ENCODE assay signal across 14 cellular contexts in genomic region chr21:36835383-36835795, GRCh38.
DNase-seq lines count a peak whose midpoint lies in the region; ATAC-seq, FAIRE-seq and TF ChIP-seq lines count a peak whose summit lies in the region.
"Had no signal": no experiment of that assay in that cellular context is flagged by ENCODE, and none has a peak within 500 bp of the region (broad histone marks: within the 10 kb centered on the region; RNA-seq: fewer than 3 reads in every experiment).

No MANE protein-coding gene starts in this region.

- H3K36me3 Mint-ChIP-seq in GM23338 (ENCODE audit: low read depth) = no peaks in the 10 kb centered on the region; the same call in 2 of the 3 replicates
- H3K36me3 Mint-ChIP-seq in stimulated activated effector memory CD8-positive, alpha-beta T cell treated with anti-CD3 and anti-CD28 coated beads, Interleukin-12 subunit alpha, Interleukin-12 subunit beta, amount 100 ng/mL, for 72 hours = no peaks in the 10 kb centered on the region

- H3K27me3 Mint-ChIP-seq in GM23338 (ENCODE audit: insufficient read depth, low read depth, poor library complexity) = peaks cover 5% of the 10 kb centered on the region
- H3K27me3 Mint-ChIP-seq: CD8-positive, alpha-beta memory T cell had no signal

- no peaks in the 10 kb centered on the region for H3K9me3 ChIP-seq in prostate gland
- H3K9me3 ChIP-seq: stomach had no signal

- 0 out of 2 replicates have a peak, but pooled peaks cover 4% of the 10 kb centered on the region for H4K20me1 ChIP-seq in GM23338 (replicated peaks; ENCODE audit: insufficient read depth)

- H3K4me3 ChIP-seq in GM23338 (no peak overlapping the region), prostate gland (no peak overlapping the region)
- H3K4me3 ChIP-seq: lung, smooth muscle cell, stomach had no signal

- intact Hi-C loops in prostate gland (cut with DNase I) = no loop called here

- WGBS in prostate gland = 0% methylated on average over 1 of the region's 1 CpG

- no peaks in the 10 kb centered on the region; the same call in 2 of the 3 replicates for H3K4me1 Mint-ChIP-seq in GM23338
- no peaks in the 10 kb centered on the region for H3K4me1 Mint-ChIP-seq in stimulated activated effector memory CD8-positive, alpha-beta T cell treated with anti-CD3 and anti-CD28 coated beads, Interleukin-12 subunit alpha, Interleukin-12 subunit beta, amount 100 ng/mL, for 72 hours

- no peak overlapping the region for H3K27ac Mint-ChIP-seq in GM23338
- H3K27ac Mint-ChIP-seq in stimulated activated effector memory CD8-positive, alpha-beta T cell treated with anti-CD3 and anti-CD28 coated beads, Interleukin-12 subunit alpha, Interleukin-12 subunit beta, amount 100 ng/mL, for 72 hours = no peak overlapping the region

- no peaks in the 10 kb centered on the region for H3K9me3 Mint-ChIP-seq in GM23338
- H3K9me3 Mint-ChIP-seq in stimulated activated effector memory CD8-positive, alpha-beta T cell treated with anti-CD3 and anti-CD28 coated beads, Interleukin-12 subunit alpha, Interleukin-12 subunit beta, amount 100 ng/mL, for 72 hours = no peaks in the 10 kb centered on the region
- H3K9me3 Mint-ChIP-seq: CD8-positive, alpha-beta memory T cell had no signal

- no peaks in the 10 kb centered on the region for H3K79me2 ChIP-seq in GM23338 (replicated peaks; ENCODE audit: insufficient read depth)

- H3K27me3 ChIP-seq in GM23338 (ENCODE audit: insufficient read depth) (no peaks in the 10 kb centered on the region), prostate gland (replicated peaks; ENCODE audit: insufficient read depth) (no peaks in the 10 kb centered on the region)
- H3K27me3 ChIP-seq: stomach had no signal

- H3K4me3 Mint-ChIP-seq in GM23338 = no peak overlapping the region
- H3K4me3 Mint-ChIP-seq in stimulated activated effector memory CD8-positive, alpha-beta T cell treated with anti-CD3 and anti-CD28 coated beads, Interleukin-12 subunit alpha, Interleukin-12 subunit beta, amount 100 ng/mL, for 72 hours = no peak overlapping the region
- H3K4me3 Mint-ChIP-seq: CD8-positive, alpha-beta memory T cell had no signal

- H3K4me2 ChIP-seq in GM23338 = no peak overlapping the region
- H3K4me2 ChIP-seq: smooth muscle cell had no signal

- no peak overlapping the region for H2AFZ ChIP-seq in GM23338

- TF ChIP-seq CTCF in GM23338 (conservative IDR thresholded peaks at IDR 0.05; ENCODE audit: low read depth in 2 of 2) (no peak), prostate gland (IDR thresholded peaks at IDR 0.05) (no peak)

- DNase-seq in GM23338 (ENCODE audit: low spot score) (no peak), NCI-H1694 treated with DMSO at 0.1 percent for 48 hours (lab: John Stamatoyannopoulos, UW) (peak; percentile 34), cerebellum (ENCODE audit: low spot score) (peak; percentile 38), prostate gland (ENCODE audit: low spot score) (peak; percentile 75), GM12892 (ENCODE audit: insufficient read length) (no peak)
- no peak for DNase-seq in stimulated activated effector memory CD8-positive, alpha-beta T cell treated with anti-CD3 and anti-CD28 coated beads, Interleukin-12 subunit alpha, Interleukin-12 subunit beta, amount 100 ng/mL, for 72 hours (ENCODE audit: low spot score in 2 of 2)
- DNase-seq: activated naive CD4-positive, alpha-beta T cell treated with Interleukin-2 at 50 U/mL for 16 hours; CD8-positive, alpha-beta memory T cell; hypothalamus; NCI-H82; stomach had no signal

- no peak overlapping the region for H3K27ac ChIP-seq in GM23338 (ENCODE audit: low read depth)
- H3K27ac ChIP-seq in prostate gland = peak overlapping the region; percentile 23 to 30
- H3K27ac ChIP-seq: stomach had no signal

- no peaks in the 10 kb centered on the region for H3K9me2 ChIP-seq in GM23338 (ENCODE audit: insufficient read depth)

- H3K4me1 ChIP-seq in GM23338 (ENCODE audit: insufficient read depth) = no peaks in the 10 kb centered on the region
- no peaks in the 10 kb centered on the region for H3K4me1 ChIP-seq in prostate gland (replicated peaks)

- no peak for TF ChIP-seq POLR2A in prostate gland (IDR thresholded peaks at IDR 0.05)
- TF ChIP-seq POLR2A in GM12892 (IDR thresholded peaks at IDR 0.05; ENCODE audit: low read depth, low read length) = no peak

- no peak for FAIRE-seq in GM12892 (lab: Jason Lieb, UNC)

- ATAC-seq in GM23338 (peak; percentile 89), GM19324 (IDR thresholded peaks at IDR 0.05; ENCODE audit: low FRiP score, unreplicated experiment) (no peak)
- ATAC-seq in stimulated activated effector memory CD8-positive, alpha-beta T cell treated with anti-CD3 and anti-CD28 coated beads, Interleukin-12 subunit alpha, Interleukin-12 subunit beta, amount 100 ng/mL, for 72 hours = no peak

- no peaks in the 10 kb centered on the region for H3F3A ChIP-seq in GM23338 (replicated peaks; ENCODE audit: low read depth)

- H3K36me3 ChIP-seq in GM23338 (ENCODE audit: insufficient read depth) (no peaks in the 10 kb centered on the region), prostate gland (no peaks in the 10 kb centered on the region)
- H3K36me3 ChIP-seq: stomach had no signal

TF ChIP-seq in GM23338, 12 proteins besides CTCF, POLR2A, EP300 and RAD21:
- no peak for TF ChIP-seq STAT1 (IDR thresholded peaks at IDR 0.05; ENCODE audit: unreplicated experiment)
- TF ChIP-seq ZNF114 (CRISPR knock-in tag; IDR thresholded peaks at IDR 0.05) = no peak
- no peak for TF ChIP-seq JUNB (IDR thresholded peaks at IDR 0.05; ENCODE audit: unreplicated experiment)
- TF ChIP-seq EZH2phosphoT487 (IDR thresholded peaks at IDR 0.05; ENCODE audit: unreplicated experiment) = no peak
- no peak for TF ChIP-seq NANOG (IDR thresholded peaks at IDR 0.05; ENCODE audit: borderline replicate concordance)
- no peak for TF ChIP-seq CREB1 (CRISPR knock-in tag; IDR thresholded peaks at IDR 0.05; ENCODE audit: low read depth)
- no peak for TF ChIP-seq REST (IDR thresholded peaks at IDR 0.05; ENCODE audit: unreplicated experiment)
- no peak for TF ChIP-seq EZH2 (IDR thresholded peaks at IDR 0.05; ENCODE audit: low read depth, unreplicated experiment)
- TF ChIP-seq POLR2AphosphoS5 (IDR thresholded peaks at IDR 0.05; ENCODE audit: low read depth) = no peak
TF ChIP-seq in GM23338: peak in this region for 0.

Comparison
In these comparisons a context has a peak if more than half of its experiments do, and no peak if none do; other contexts are left out.
1. DNase-seq: peak in NCI-H1694 treated with DMSO at 0.1 percent for 48 hours (single experiment), cerebellum (single experiment) and prostate gland (single experiment); none in GM23338 (single experiment), GM12892 (single experiment) and stimulated activated effector memory CD8-positive, alpha-beta T cell treated with anti-CD3 and anti-CD28 coated beads, Interleukin-12 subunit alpha, Interleukin-12 subunit beta, amount 100 ng/mL, for 72 hours (0 of 2).